In genomic region chr19:1173845-1174809, GRCh38 we compare ENCODE assay signal across 8 cellular contexts. TPM values are rescaled to one million over a fixed set of nuclear protein-coding genes. Genes with fewer than 3 reads are reported as not detected.
DNase-seq lines count a peak whose midpoint lies in the region; ATAC-seq, FAIRE-seq and TF ChIP-seq lines count a peak whose summit lies in the region.

SBNO2 (minus strand) TSS chr19:1174268; CDS start chr19:1154276, 19,992 bp downstream.

- ATAC-seq in CD8-positive, alpha-beta T cell: peak; percentile 92
- ATAC-seq in GM21825 (IDR thresholded peaks at IDR 0.05; ENCODE audit: unreplicated experiment): peak; percentile 52
- peak; percentile 80 for ATAC-seq in activated naive CD8-positive, alpha-beta T cell treated with anti-CD3 and anti-CD28 coated beads, Interleukin-2, amount 10 ng/mL, durations not matched to agents 7 days and 5 days (ENCODE audit: low read depth)
- peak; percentile 79 to 87 (median 83) for ATAC-seq in pancreas

- H3K36me3 ChIP-seq in CD8-positive, alpha-beta T cell (ENCODE audit: insufficient read depth, low read length): no peaks in the 10 kb centered on the region
- H3K36me3 ChIP-seq in pancreas: no peaks in the 10 kb centered on the region
- H3K36me3 ChIP-seq in thymus (ENCODE audit: control insufficient read depth, insufficient read depth): peaks cover 13% of the 10 kb centered on the region

- H3K27ac Mint-ChIP-seq in CD8-positive, alpha-beta T cell: peak within 1 kb of the TSS; percentile 94
- peak within 1 kb of the TSS; percentile 97 for H3K27ac Mint-ChIP-seq in activated naive CD8-positive, alpha-beta T cell treated with anti-CD3 and anti-CD28 coated beads, Interleukin-2, amount 10 ng/mL, durations not matched to agents 7 days and 5 days

- peak within 1 kb of the TSS; percentile 70 for H3K27ac ChIP-seq in CD8-positive, alpha-beta T cell (ENCODE audit: low read depth, low read length)
- H3K27ac ChIP-seq in pancreas (peak within 1 kb of the TSS; percentile 85 to 91 (median 90)), thymus (ENCODE audit: low read depth) (peak within 1 kb of the TSS; percentile 96)

- TF ChIP-seq CTCF in CD8-positive, alpha-beta T cell (IDR thresholded peaks at IDR 0.05): no peak
- no peak for TF ChIP-seq CTCF in pancreas (IDR thresholded peaks at IDR 0.05)

- H3K4me1 Mint-ChIP-seq in CD8-positive, alpha-beta T cell (ENCODE audit: low read depth): peaks cover 26% of the 10 kb centered on the region
- peaks cover 19% of the 10 kb centered on the region for H3K4me1 Mint-ChIP-seq in activated naive CD8-positive, alpha-beta T cell treated with anti-CD3 and anti-CD28 coated beads, Interleukin-2, amount 10 ng/mL, durations not matched to agents 7 days and 5 days

- H3K4me1 ChIP-seq in CD8-positive, alpha-beta T cell (ENCODE audit: insufficient read depth, low read length): peaks cover 23% of the 10 kb centered on the region
- H3K4me1 ChIP-seq in pancreas (peaks cover 0 to 15% (median 0%) of the 10 kb centered on the region in 3 donors), thymus (ENCODE audit: control insufficient read depth, insufficient read depth, low read length) (peaks cover 14% of the 10 kb centered on the region)

- 11 to 26% methylated on average over 40 to 84 of the region's 84 CpGs for WGBS in pancreas, 2 donors
- 15% methylated on average over 83 of the region's 84 CpGs for WGBS in thymus

- H3K27me3 Mint-ChIP-seq in CD8-positive, alpha-beta T cell (ENCODE audit: low read depth): no peaks in the 10 kb centered on the region
- H3K27me3 Mint-ChIP-seq in activated naive CD8-positive, alpha-beta T cell treated with anti-CD3 and anti-CD28 coated beads, Interleukin-2, amount 10 ng/mL, durations not matched to agents 7 days and 5 days: no peaks in the 10 kb centered on the region

- no peaks in the 10 kb centered on the region for H3K9me3 Mint-ChIP-seq in CD8-positive, alpha-beta T cell
- H3K9me3 Mint-ChIP-seq in activated naive CD8-positive, alpha-beta T cell treated with anti-CD3 and anti-CD28 coated beads, Interleukin-2, amount 10 ng/mL, durations not matched to agents 7 days and 5 days: peaks cover 2% of the 10 kb centered on the region

- CTCF ChIA-PET in CD8-positive, alpha-beta T cell (lab: Charles Lee): interaction anchor here (0.9 to 1.5 kb wide), 3 partner anchors 20 to 84 kb away, joined by 3 to 10 read pairs (median 4); no protein-coding TSS in a partner anchor

- H3K36me3 Mint-ChIP-seq in CD8-positive, alpha-beta T cell: peaks cover 13% of the 10 kb centered on the region
- H3K36me3 Mint-ChIP-seq in activated naive CD8-positive, alpha-beta T cell treated with anti-CD3 and anti-CD28 coated beads, Interleukin-2, amount 10 ng/mL, durations not matched to agents 7 days and 5 days: peaks cover 8% of the 10 kb centered on the region

- no peaks in the 10 kb centered on the region for H3K9me3 ChIP-seq in CD8-positive, alpha-beta T cell (ENCODE audit: low read length)
- H3K9me3 ChIP-seq in pancreas (no peaks in the 10 kb centered on the region), thymus (ENCODE audit: control insufficient read depth) (no peaks in the 10 kb centered on the region)

- H3K4me3 Mint-ChIP-seq in CD8-positive, alpha-beta T cell: peak within 1 kb of the TSS; percentile 89
- H3K4me3 Mint-ChIP-seq in activated naive CD8-positive, alpha-beta T cell treated with anti-CD3 and anti-CD28 coated beads, Interleukin-2, amount 10 ng/mL, durations not matched to agents 7 days and 5 days: peak within 1 kb of the TSS; percentile 92

- FAIRE-seq in pancreas (lab: Jason Lieb, UNC): no peak

- POLR2A ChIA-PET in CD8-positive, alpha-beta T cell (lab: Charles Lee): interaction anchor here (0.7 to 1.6 kb wide), 4 partner anchors 18 to 95 kb away, joined by 3 to 5 read pairs (median 3); partner anchors contain the start of gene CIRBP
- POLR2A ChIA-PET in activated naive CD8-positive, alpha-beta T cell treated with anti-CD3 and anti-CD28 coated beads, Interleukin-2, amount 10 ng/mL, durations not matched to agents 7 days and 5 days (lab: Charles Lee): interaction anchor here (0.6 to 1.1 kb wide), 3 partner anchors 18 to 631 kb away, joined by 3 to 4 read pairs (median 3); partner anchors contain the start of gene CIRBP

- H3K27me3 ChIP-seq in CD8-positive, alpha-beta T cell (ENCODE audit: insufficient read depth, low read length): no peaks in the 10 kb centered on the region
- H3K27me3 ChIP-seq in pancreas (no peaks in the 10 kb centered on the region), thymus (ENCODE audit: control insufficient read depth, insufficient read depth) (no peaks in the 10 kb centered on the region)

- DNase-seq in CD8-positive, alpha-beta T cell: peak; percentile 82 to 95 (median 89)
- DNase-seq in NCI-H1048 (lab: John Stamatoyannopoulos, UW) (peak; percentile 34), SW480 (ENCODE audit: low spot score) (peak; percentile 63), head of caudate nucleus (peak; percentile 66 to 92 (median 82)), pancreas (peak; percentile 87 to 99 (median 96))
- DNase-seq in activated naive CD8-positive, alpha-beta T cell treated with anti-CD3 and anti-CD28 coated beads, Interleukin-2, amount 10 ng/mL, durations not matched to agents 7 days and 5 days: peak; percentile 99

- peak within 1 kb of the TSS; percentile 77 for H3K4me3 ChIP-seq in CD8-positive, alpha-beta T cell (ENCODE audit: low read depth, low read length)
- H3K4me3 ChIP-seq in pancreas: peak within 1 kb of the TSS; percentile 54 to 95 (median 82)
- peak within 1 kb of the TSS; percentile 93 for H3K4me3 ChIP-seq in thymus (ENCODE audit: low read length)

- intact Hi-C loops in CD8-positive, alpha-beta T cell (cut with DNase I, micrococcal nuclease): loop anchor here (1.0 to 2.0 kb wide), 4 partner anchors 31 to 67 kb away; partner anchors contain the start of genes ATP5F1D (in 1 of the 2) and STK11 (in 1 of the 2)
- intact Hi-C loops in head of caudate nucleus (cut with DNase I) (no loop called here), pancreas (cut with DNase I) (no loop called here)

RNA-seq across cellular contexts. Expression of gene SBNO2, which starts in this region (rescaled TPM):
- total RNA-seq in CD8-positive, alpha-beta T cell: 100 to 1,000 TPM; 123 to 134 TPM
- total RNA-seq in activated naive CD8-positive, alpha-beta T cell treated with anti-CD3 and anti-CD28 coated beads, Interleukin-2, amount 10 ng/mL, durations not matched to agents 7 days and 5 days: 10 to 100 TPM; 77.7 to 90.6 TPM
- 10 to 100 TPM; 16.8 to 43.7 (median 23.9) TPM for total RNA-seq in pancreas
- polyA plus RNA-seq in pancreas (10 to 100 TPM; 36.4 to 53.9 TPM), thymus (62.4 TPM)

Comparison
In these comparisons a context has a peak if more than half of its experiments do, and no peak if none do; other contexts are left out.
1. Peak in every context shown above with its lines: DNase-seq, ATAC-seq, H3K4me3 ChIP-seq and H3K27ac ChIP-seq.
2. DNase-seq: peak in every context shown above with its lines; median percentile 99 in activated naive CD8-positive, alpha-beta T cell treated with anti-CD3 and anti-CD28 coated beads, Interleukin-2, amount 10 ng/mL, durations not matched to agents 7 days and 5 days; 96 in pancreas; 89 in CD8-positive, alpha-beta T cell; 82 in head of caudate nucleus; 63 in SW480; 34 in NCI-H1048.
3. intact Hi-C loops: an anchor here in CD8-positive, alpha-beta T cell (1.0 to 2.0 kb wide); none called in head of caudate nucleus and pancreas.